In the genomic region with DNA sequence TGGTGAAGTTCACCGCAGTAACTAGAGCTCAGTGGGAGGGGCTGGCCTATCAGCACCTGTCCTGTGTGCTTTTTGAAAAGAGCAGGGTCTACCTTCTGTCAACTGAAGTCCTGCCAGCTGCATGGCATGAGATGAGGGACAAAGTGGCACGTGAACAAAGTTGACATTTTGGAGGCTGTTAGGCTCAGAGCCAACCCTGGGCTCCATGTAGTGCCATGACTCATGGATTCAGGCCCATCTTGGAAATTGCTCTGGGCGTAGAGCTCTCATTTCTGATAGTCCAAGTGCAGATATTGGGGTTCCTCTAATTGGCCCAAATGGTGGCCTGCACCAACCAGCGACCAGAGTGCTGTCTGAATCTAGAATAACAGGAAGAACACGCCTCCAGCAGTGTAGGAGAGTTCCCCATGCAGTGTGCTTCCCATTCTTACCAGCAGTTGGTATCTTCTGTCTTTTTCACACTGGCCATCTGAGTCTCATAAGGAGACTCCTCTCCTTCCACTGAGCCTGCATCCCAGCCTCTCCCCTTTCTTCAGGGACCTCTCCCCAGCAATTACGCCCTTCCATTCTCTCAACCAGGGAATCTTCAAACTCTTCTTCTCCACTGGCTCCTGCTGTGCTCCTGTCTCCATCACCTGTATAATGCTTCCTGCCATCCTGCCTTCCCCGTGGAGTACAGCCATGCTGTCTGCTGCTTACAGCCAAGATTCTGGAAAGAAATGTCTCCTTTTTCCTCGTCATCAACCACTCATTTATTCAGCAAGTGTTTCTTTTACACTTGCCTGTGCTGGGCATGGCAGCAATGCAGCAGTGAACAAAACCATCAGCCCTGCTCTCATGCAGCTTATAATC, we compare ENCODE assay signal across 2 cellular contexts.
TF ChIP-seq lines count a peak whose summit lies in the region.

No MANE protein-coding gene starts in this region.

TF ChIP-seq in IMR-90, 13 proteins besides CTCF, POLR2A, EP300 and RAD21:
- TF ChIP-seq FOS (IDR thresholded peaks at IDR 0.05; ENCODE audit: low read depth, low read length), result no peak
- no peak for TF ChIP-seq CHD1 (IDR thresholded peaks at IDR 0.05; ENCODE audit: low read depth, low read length)
- TF ChIP-seq MAFK (IDR thresholded peaks at IDR 0.05; ENCODE audit: low read depth, low read length), result no peak
- TF ChIP-seq, protein P1, sequence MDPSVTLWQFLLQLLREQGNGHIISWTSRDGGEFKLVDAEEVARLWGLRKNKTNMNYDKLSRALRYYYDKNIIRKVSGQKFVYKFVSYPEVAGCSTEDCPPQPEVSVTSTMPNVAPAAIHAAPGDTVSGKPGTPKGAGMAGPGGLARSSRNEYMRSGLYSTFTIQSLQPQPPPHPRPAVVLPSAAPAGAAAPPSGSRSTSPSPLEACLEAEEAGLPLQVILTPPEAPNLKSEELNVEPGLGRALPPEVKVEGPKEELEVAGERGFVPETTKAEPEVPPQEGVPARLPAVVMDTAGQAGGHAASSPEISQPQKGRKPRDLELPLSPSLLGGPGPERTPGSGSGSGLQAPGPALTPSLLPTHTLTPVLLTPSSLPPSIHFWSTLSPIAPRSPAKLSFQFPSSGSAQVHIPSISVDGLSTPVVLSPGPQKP (IDR thresholded peaks at IDR 0.05; ENCODE audit: borderline replicate concordance, low read depth, low read length), result no peak
- no peak for TF ChIP-seq NFE2L2 (IDR thresholded peaks at IDR 0.05; ENCODE audit: low read depth, low read length)
- no peak for TF ChIP-seq MXI1 (IDR thresholded peaks at IDR 0.05; ENCODE audit: borderline replicate concordance, low read depth, low read length)
- TF ChIP-seq CEBPB (IDR thresholded peaks at IDR 0.05; ENCODE audit: low read depth, low read length), result no peak
- TF ChIP-seq SMC3 (IDR thresholded peaks at IDR 0.05; ENCODE audit: low read depth, low read length), result no peak

TF ChIP-seq in HepG2, 621 proteins besides CTCF, POLR2A, EP300 and RAD21:
- no peak for TF ChIP-seq MBNL3 (CRISPR knock-in tag; conservative IDR thresholded peaks at IDR 0.05)
- peak; percentile 22 for TF ChIP-seq TEAD3 (CRISPR knock-in tag; optimal IDR thresholded peaks at IDR 0.05; ENCODE audit: borderline replicate concordance)
